ENCODE assay signal across 26 cellular contexts in the genomic region with DNA sequence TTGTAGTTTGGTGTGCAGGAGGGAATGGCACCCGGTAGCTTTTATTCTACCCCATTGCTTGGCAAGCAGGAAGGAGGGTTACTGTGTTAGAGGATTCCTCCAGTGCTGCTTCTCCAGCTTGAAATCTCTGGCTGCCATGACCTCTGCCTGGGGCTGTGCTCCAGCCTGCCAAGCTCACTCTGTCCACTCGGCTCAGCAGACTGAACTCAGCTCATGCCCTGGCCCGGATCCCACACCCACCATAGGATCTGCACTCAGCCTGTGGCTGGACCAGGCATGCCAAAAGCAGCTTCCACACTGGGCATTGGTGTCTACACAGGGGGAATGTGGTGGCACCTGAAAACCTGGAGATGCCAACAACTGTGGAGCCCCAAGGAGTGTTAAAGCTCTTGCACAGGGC. TPM values are rescaled to one million over a fixed set of nuclear protein-coding genes. Genes with fewer than 3 reads are reported as not detected.
"Had no signal": no experiment of that assay in that cellular context is flagged by ENCODE, and none has a peak within 500 bp of the region (broad histone marks: within the 10 kb centered on the region; RNA-seq: fewer than 3 reads in every experiment).

No MANE protein-coding gene starts in this region.

- H3K36me3 ChIP-seq: left lung, prostate gland, suprapubic skin, thyroid gland, uterus had no signal

- H3K4me3 Mint-ChIP-seq: naive thymus-derived CD4-positive, alpha-beta T cell; nephron progenitor cell; type B pancreatic cell had no signal

- FAIRE-seq: islet of Langerhans, small intestine had no signal

- H3K36me3 Mint-ChIP-seq: type B pancreatic cell had no signal

- DNase-seq: effector CD4-positive, alpha-beta T cell; foreskin melanocyte; head of caudate nucleus; hypothalamus; left lung; naive thymus-derived CD4-positive, alpha-beta T cell; nephron progenitor cell; small intestine; stimulated activated CD4-positive, alpha-beta T cell treated with anti-CD3 and anti-CD28 coated beads, Interleukin-12 subunit alpha, Interleukin-12 subunit beta, amount 100 ng/mL, for 4 hours; stimulated activated naive CD8-positive, alpha-beta T cell treated with anti-CD3 and anti-CD28 coated beads, Interleukin-15, Interleukin-2, amounts not matched to agents 100 U/mL and 50 U/mL, for 24 hours; thyroid gland; uterus had no signal

- H3K4me1 ChIP-seq: left lung, parathyroid adenoma, prostate gland, suprapubic skin, thyroid gland, uterus had no signal

- ATAC-seq: left lung; naive thymus-derived CD4-positive, alpha-beta T cell; stimulated activated naive CD8-positive, alpha-beta T cell treated with anti-CD3 and anti-CD28 coated beads, Interleukin-15, Interleukin-2, amounts not matched to agents 100 U/mL and 50 U/mL, for 24 hours had no signal

- H3K27me3 Mint-ChIP-seq: type B pancreatic cell had no signal

- H3K79me2 ChIP-seq: parathyroid adenoma had no signal

- H3K4me1 Mint-ChIP-seq: naive thymus-derived CD4-positive, alpha-beta T cell; nephron progenitor cell had no signal

- H3K9ac ChIP-seq: parathyroid adenoma had no signal

- H3K27me3 ChIP-seq: left lung, suprapubic skin, thyroid gland, uterus had no signal

- H3K9me3 ChIP-seq: prostate gland, suprapubic skin, thyroid gland, uterus had no signal

- H3K27ac ChIP-seq: coronary artery, left lung, parathyroid adenoma, prostate gland, suprapubic skin, thyroid gland, uterus had no signal

- H2AFZ ChIP-seq: parathyroid adenoma had no signal

- H3K4me3 ChIP-seq: coronary artery, left lung, lung, prostate gland, suprapubic skin, thyroid gland, uterus had no signal

- H3K27ac Mint-ChIP-seq: naive thymus-derived CD4-positive, alpha-beta T cell; nephron progenitor cell; type B pancreatic cell had no signal

RNA-seq across cellular contexts. Expression of a gene that starts 26.3 kb away (rescaled TPM):
- total RNA-seq: dermis microvascular lymphatic vessel endothelial cell; mesenteric fat pad; naive thymus-derived CD4-positive, alpha-beta T cell had no signal
- polyA plus RNA-seq: naive thymus-derived CD4-positive, alpha-beta T cell; small intestine had no signal

RNA-seq across cellular contexts. Expression of a gene that starts 35.4 kb away (rescaled TPM):
- total RNA-seq: chondrocyte; dermis microvascular lymphatic vessel endothelial cell; left lung; lung; mesenteric fat pad; mononuclear cell; naive thymus-derived CD4-positive, alpha-beta T cell; omental fat pad; prostate gland; renal cortical epithelial cell; suprapubic skin; thyroid gland; uterus had no signal
- polyA plus RNA-seq: esophagus; lung; naive thymus-derived CD4-positive, alpha-beta T cell; small intestine had no signal
